ENCODE assay signal across 18 cellular contexts in the genomic region with DNA sequence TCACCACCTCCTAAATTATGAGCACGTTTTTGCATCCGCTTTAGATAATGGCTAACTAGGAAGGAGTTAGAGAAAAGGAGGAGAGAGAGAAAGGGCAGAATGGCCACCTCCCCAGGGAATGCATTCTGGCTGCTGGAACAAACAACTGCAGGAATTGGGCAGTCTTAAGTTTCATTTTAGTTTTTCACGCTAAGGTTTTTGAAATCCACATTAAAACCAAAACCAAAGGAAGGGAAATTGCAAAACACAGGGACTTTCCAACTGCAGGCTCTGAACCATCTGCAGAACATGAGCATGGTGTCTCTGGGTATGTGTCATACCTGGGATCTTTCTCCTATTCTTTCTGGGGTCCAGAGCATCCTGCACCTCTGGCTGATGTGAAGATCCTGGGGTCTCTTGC. TPM values are rescaled to one million over a fixed set of nuclear protein-coding genes. Genes with fewer than 3 reads are reported as not detected.
DNase-seq lines count a peak whose midpoint lies in the region; TF ChIP-seq lines count a peak whose summit lies in the region.
"Had no signal": no experiment of that assay in that cellular context is flagged by ENCODE, and none has a peak within 500 bp of the region (broad histone marks: within the 10 kb centered on the region; RNA-seq: fewer than 3 reads in every experiment).

No MANE protein-coding gene starts in this region.

- H4K8ac ChIP-seq in mesenchymal stem cell (ENCODE audit: low read length), result no peak overlapping the region

- no peaks in the 10 kb centered on the region for H3K9me3 ChIP-seq in mesenchymal stem cell (ENCODE audit: control insufficient read depth, low read length)
- H3K9me3 ChIP-seq: HAP-1, uterus had no signal

- H2AFZ ChIP-seq in mesenchymal stem cell (ENCODE audit: low read depth, low read length), result no peak overlapping the region

- no peaks in the 10 kb centered on the region for H3K79me1 ChIP-seq in mesenchymal stem cell (replicated peaks; ENCODE audit: low read length, poor library complexity, severe bottlenecking)

- H3K4me3 ChIP-seq in fibroblast of mammary gland (ENCODE audit: control insufficient read depth, low read depth, low read length) (no peak overlapping the region), mesenchymal stem cell (ENCODE audit: insufficient read depth in 1 of 2, low read depth in 1 of 2, low read length in 2 of 2) (peak overlapping the region in 1 of 2 experiments; percentile 34)
- H3K4me3 ChIP-seq: HAP-1, uterus had no signal

- H3K36me3 ChIP-seq in mesenchymal stem cell (ENCODE audit: control insufficient read depth in 1 of 2, insufficient read depth in 2 of 2, low read depth in 1 of 2, low read length in 2 of 2), result no peaks in the 10 kb centered on the region
- H3K36me3 ChIP-seq: HAP-1, uterus had no signal

- peaks cover 2% of the 10 kb centered on the region for H3K4me1 ChIP-seq in mesenchymal stem cell (ENCODE audit: control insufficient read depth, insufficient read depth, low read depth, low read length)
- H3K4me1 ChIP-seq: HAP-1 had no signal

- no peak overlapping the region for H2BK12ac ChIP-seq in mesenchymal stem cell (ENCODE audit: low read length in 2 of 2)

- no peak overlapping the region for H3K27ac ChIP-seq in mesenchymal stem cell (ENCODE audit: low read length, poor library complexity, severe bottlenecking)
- H3K27ac ChIP-seq: uterus had no signal

- H4K91ac ChIP-seq in mesenchymal stem cell (ENCODE audit: low read length), result no peak overlapping the region

- DNase-seq in AG20443 (ENCODE audit: low spot score), result peak; percentile 50
- DNase-seq in M059J (ENCODE audit: low read depth), result peak; percentile 26
- DNase-seq in fibroblast of mammary gland (ENCODE audit: low read depth), result peak; percentile 88
- peak; percentile 8 for DNase-seq in mesenchymal stem cell
- DNase-seq in GM19240 (ENCODE audit: insufficient read length, low spot score), result no peak
- no peak for DNase-seq in activated CD8-positive, alpha-beta memory T cell treated with anti-CD3 and anti-CD28 coated beads for 24 hours
- DNase-seq in stimulated activated naive CD4-positive, alpha-beta T cell treated with Interleukin-2 at 50 U/mL for 16 hours (lab: John Stamatoyannopoulos, UW), result no peak
- DNase-seq in ureter (ENCODE audit: low spot score), result no peak
- DNase-seq: CD4-positive, CD25-positive, alpha-beta regulatory T cell; central memory CD4-positive, alpha-beta T cell; GDM1; stimulated activated CD4-positive, alpha-beta T cell treated with anti-CD3 and anti-CD28 coated beads, Interleukin-2, amount 100 ng/mL, for 48 hours had no signal

- H3K18ac ChIP-seq in mesenchymal stem cell (ENCODE audit: low read depth in 1 of 2, low read length in 2 of 2), result no peak overlapping the region

- H3K23ac ChIP-seq in mesenchymal stem cell (ENCODE audit: low read length in 2 of 2), result no peak overlapping the region

- no peak overlapping the region for H3K4ac ChIP-seq in mesenchymal stem cell (ENCODE audit: low read depth in 1 of 2, low read length in 2 of 2)

- H3K27me3 ChIP-seq in mesenchymal stem cell (ENCODE audit: control insufficient read depth in 1 of 2, insufficient read depth in 1 of 2, low read length in 2 of 2), result no peaks in the 10 kb centered on the region
- H3K27me3 ChIP-seq: uterus had no signal

- whole genome bisulfite sequencing in mesenchymal stem cell, result 56% methylated on average over 3 of the region's 3 CpGs

- no peak overlapping the region for H3K14ac ChIP-seq in mesenchymal stem cell (ENCODE audit: low read length in 2 of 2)

- TF ChIP-seq CTCF in fibroblast of mammary gland (conservative IDR thresholded peaks at IDR 0.05; ENCODE audit: control insufficient read depth, insufficient read depth, low read depth, low read length), result no peak

- H3K4me2 ChIP-seq in mesenchymal stem cell (ENCODE audit: low read length, poor library complexity, severe bottlenecking), result no peak overlapping the region

- no peak overlapping the region for H2BK15ac ChIP-seq in mesenchymal stem cell (ENCODE audit: low read depth, poor library complexity, severe bottlenecking)

- H2AK5ac ChIP-seq in mesenchymal stem cell (ENCODE audit: low read length, severe bottlenecking), result no peak overlapping the region

- H2BK120ac ChIP-seq in mesenchymal stem cell (ENCODE audit: low read depth, low read length), result no peak overlapping the region

- H2BK5ac ChIP-seq in mesenchymal stem cell (ENCODE audit: low read depth, low read length, poor library complexity, severe bottlenecking), result no peak overlapping the region

- H3K9ac ChIP-seq in mesenchymal stem cell (ENCODE audit: low read length), result peak overlapping the region; percentile 37

RNA-seq across cellular contexts. Expression of gene CCL8, which starts 12.1 kb away (rescaled TPM):
- total RNA-seq in M059J (2014; rRNA removed; shearing (Covaris generic)), result 0.17 and 0.69 TPM in 2 replicates
- not detected for polyA plus RNA-seq in mesenchymal stem cell (2013, experiment 1 of 2)
- not detected for polyA plus RNA-seq in mesenchymal stem cell (2013, experiment 2 of 2)
- total RNA-seq in ureter, result not detected
- total RNA-seq: CD4-positive, CD25-positive, alpha-beta regulatory T cell; endothelial cell of umbilical vein; LHCN-M2; pulmonary artery endothelial cell had no signal
- polyA plus RNA-seq: CD4-positive, CD25-positive, alpha-beta regulatory T cell; endothelial cell of umbilical vein had no signal

RNA-seq across cellular contexts. Expression of gene CCL11, which starts 21.6 kb away (rescaled TPM):
- not detected in 2 replicates for total RNA-seq in M059J (2014; rRNA removed; shearing (Covaris generic))
- not detected for polyA plus RNA-seq in mesenchymal stem cell (2013, experiment 1 of 2)
- not detected for polyA plus RNA-seq in mesenchymal stem cell (2013, experiment 2 of 2)
- not detected for total RNA-seq in ureter
- total RNA-seq: CD4-positive, CD25-positive, alpha-beta regulatory T cell; endothelial cell of umbilical vein; LHCN-M2; pulmonary artery endothelial cell had no signal
- polyA plus RNA-seq: CD4-positive, CD25-positive, alpha-beta regulatory T cell; endothelial cell of umbilical vein had no signal

RNA-seq across cellular contexts. Expression of gene CCL7, which starts 37.1 kb away (rescaled TPM):
- total RNA-seq in M059J (2014; rRNA removed; shearing (Covaris generic)), result 0.17 TPM in 1 of 2 replicates, not detected in the other
- 0.43 TPM for polyA plus RNA-seq in mesenchymal stem cell (2013, experiment 1 of 2)
- polyA plus RNA-seq in mesenchymal stem cell (2013, experiment 2 of 2), result 0.51 TPM
- total RNA-seq in ureter, result not detected
- total RNA-seq: CD4-positive, CD25-positive, alpha-beta regulatory T cell; endothelial cell of umbilical vein; LHCN-M2; mucosa of gallbladder; uterus had no signal
- polyA plus RNA-seq: CD4-positive, CD25-positive, alpha-beta regulatory T cell had no signal

RNA-seq across cellular contexts. Expression of gene CCL13, which starts 49.2 kb away (rescaled TPM):
- not detected in 2 replicates for total RNA-seq in M059J (2014; rRNA removed; shearing (Covaris generic))
- polyA plus RNA-seq in mesenchymal stem cell (2013, experiment 1 of 2), result not detected
- polyA plus RNA-seq in mesenchymal stem cell (2013, experiment 2 of 2), result not detected
- 2.1 TPM for total RNA-seq in ureter
- total RNA-seq: CD4-positive, CD25-positive, alpha-beta regulatory T cell; endothelial cell of umbilical vein; LHCN-M2; pulmonary artery endothelial cell had no signal
- polyA plus RNA-seq: CD4-positive, CD25-positive, alpha-beta regulatory T cell; endothelial cell of umbilical vein had no signal

RNA-seq across cellular contexts. Expression of gene CCL2, which starts 52.0 kb away (rescaled TPM):
- total RNA-seq in M059J (2014; rRNA removed; shearing (Covaris generic)), result 85.5 and 135 TPM in 2 replicates
- polyA plus RNA-seq in mesenchymal stem cell (2013, experiment 1 of 2), result 11.1 TPM
- polyA plus RNA-seq in mesenchymal stem cell (2013, experiment 2 of 2), result 11.4 TPM
- 31.7 TPM for total RNA-seq in ureter
- total RNA-seq: CD4-positive, CD25-positive, alpha-beta regulatory T cell; LHCN-M2 had no signal
- polyA plus RNA-seq: CD4-positive, CD25-positive, alpha-beta regulatory T cell had no signal

Comparison
In these comparisons a context has a peak if more than half of its experiments do, and no peak if none do; other contexts are left out.
1. DNase-seq: peak in AG20443 (single experiment), M059J (single experiment), fibroblast of mammary gland (single experiment) and mesenchymal stem cell (single experiment); none in GM19240 (single experiment), activated CD8-positive, alpha-beta memory T cell treated with anti-CD3 and anti-CD28 coated beads for 24 hours (single experiment), stimulated activated naive CD4-positive, alpha-beta T cell treated with Interleukin-2 at 50 U/mL for 16 hours (single experiment) and ureter (single experiment).